ENCODE assay signal across 1 cellular context in genomic region chr2:32743480-32744236, GRCh38.
A peak's percentile ranks its signal among the peaks of the same experiment; 100 is the strongest.
TF ChIP-seq lines count a peak whose summit lies in the region.

No MANE protein-coding gene starts in this region.

TF ChIP-seq in GM12878, 131 proteins besides CTCF, POLR2A, EP300 and RAD21 (continued from another document):
- TF ChIP-seq SRF (IDR thresholded peaks at IDR 0.05; ENCODE audit: low read depth in 2 of 2, low read length in 2 of 2), result 0 out of 4 replicates have a peak, but pooled peaks of 1 of the 2 experiments have one; percentile 18
- peak; percentile 34; the same call in 1 of the 2 replicates for TF ChIP-seq ATF2 (IDR thresholded peaks at IDR 0.05; ENCODE audit: low read length)
- TF ChIP-seq PML (IDR thresholded peaks at IDR 0.05; ENCODE audit: low read length), result peak; percentile 13; the same call in 1 of the 2 replicates
- 0 out of 2 replicates have a peak, but pooled peaks have one; percentile 11 for TF ChIP-seq SPI1 (IDR thresholded peaks at IDR 0.05; ENCODE audit: borderline replicate concordance, insufficient read depth, low read depth, low read length)
- 0 out of 2 replicates have a peak, but pooled peaks have one; percentile 17 for TF ChIP-seq MEF2A (IDR thresholded peaks at IDR 0.05; ENCODE audit: insufficient read depth, low read depth, low read length)
- no peak for TF ChIP-seq TCF12 (IDR thresholded peaks at IDR 0.05; ENCODE audit: low read depth, low read length)
- no peak for TF ChIP-seq TARDBP (IDR thresholded peaks at IDR 0.05; ENCODE audit: borderline replicate concordance)
- no peak for TF ChIP-seq SMAD5 (IDR thresholded peaks at IDR 0.05; ENCODE audit: low read depth)
- TF ChIP-seq RELB (IDR thresholded peaks at IDR 0.05; ENCODE audit: low read depth), result 0 out of 2 replicates have a peak, but pooled peaks have one; percentile 42
- peak; percentile 32; the same call in 1 of the 2 replicates for TF ChIP-seq NR2F1 (conservative IDR thresholded peaks at IDR 0.05)
- no peak for TF ChIP-seq NR2C2 (IDR thresholded peaks at IDR 0.05; ENCODE audit: borderline replicate concordance, control insufficient read depth, insufficient read length, low read depth)
- no peak for TF ChIP-seq CHD1 (IDR thresholded peaks at IDR 0.05; ENCODE audit: low read depth, low read length)
- 0 out of 2 replicates have a peak, but pooled peaks have one; percentile 39 for TF ChIP-seq ZNF24 (IDR thresholded peaks at IDR 0.05)
- TF ChIP-seq CUX1 (IDR thresholded peaks at IDR 0.05; ENCODE audit: insufficient replicate concordance, low read depth, low read length), result peak; percentile 77
- no peak for TF ChIP-seq NRF1 (conservative IDR thresholded peaks at IDR 0.05; ENCODE audit: low read depth, low read length)
- peak; percentile 33; the same call in 1 of the 2 replicates for TF ChIP-seq FOXM1 (IDR thresholded peaks at IDR 0.05; ENCODE audit: low read depth, low read length)
- TF ChIP-seq JUNB (IDR thresholded peaks at IDR 0.05), result peak; percentile 19; the same call in 1 of the 2 replicates
